ENCODE assay signal across 20 cellular contexts in genomic region chr20:3580412-3580811, GRCh38.
DNase-seq lines count a peak whose midpoint lies in the region; ATAC-seq and TF ChIP-seq lines count a peak whose summit lies in the region.
"Had no signal": no experiment of that assay in that cellular context is flagged by ENCODE, and none has a peak within 500 bp of the region (broad histone marks: within the 10 kb centered on the region; RNA-seq: fewer than 3 reads in every experiment).

No MANE protein-coding gene starts in this region.

- no peaks in the 10 kb centered on the region for H3K9me3 Mint-ChIP-seq in osteocyte (ENCODE audit: unreplicated experiment)
- H3K9me3 Mint-ChIP-seq in activated CD8-positive, alpha-beta T cell treated with anti-CD3 and anti-CD28 coated beads, Interleukin-2, amount 10 ng/mL, durations not matched to agents 7 days and 5 days (ENCODE audit: insufficient read depth): no peaks in the 10 kb centered on the region
- H3K9me3 Mint-ChIP-seq: CD4-positive, alpha-beta T cell had no signal

- TF ChIP-seq CTCF in VCaP (conservative IDR thresholded peaks at IDR 0.05): 0 out of 2 replicates have a peak, but pooled peaks have one; percentile 7
- no peak for TF ChIP-seq CTCF in osteocyte (IDR thresholded peaks at IDR 0.05)

- H3K27ac Mint-ChIP-seq in osteocyte (ENCODE audit: unreplicated experiment): peak overlapping the region; percentile 63
- no peak overlapping the region for H3K27ac Mint-ChIP-seq in activated CD8-positive, alpha-beta T cell treated with anti-CD3 and anti-CD28 coated beads, Interleukin-2, amount 10 ng/mL, durations not matched to agents 7 days and 5 days
- H3K27ac Mint-ChIP-seq: CD4-positive, alpha-beta T cell had no signal

- H3K4me3 Mint-ChIP-seq in osteocyte (ENCODE audit: unreplicated experiment): no peak overlapping the region
- H3K4me3 Mint-ChIP-seq in activated CD8-positive, alpha-beta T cell treated with anti-CD3 and anti-CD28 coated beads, Interleukin-2, amount 10 ng/mL, durations not matched to agents 7 days and 5 days: no peak overlapping the region
- H3K4me3 Mint-ChIP-seq: CD4-positive, alpha-beta T cell had no signal

- POLR2A ChIA-PET in activated CD8-positive, alpha-beta T cell treated with anti-CD3 and anti-CD28 coated beads, Interleukin-2, amount 10 ng/mL, durations not matched to agents 7 days and 5 days (lab: Charles Lee): no interaction called here

- H3K4me1 Mint-ChIP-seq in osteocyte (ENCODE audit: unreplicated experiment): peaks cover 18% of the 10 kb centered on the region
- no peaks in the 10 kb centered on the region for H3K4me1 Mint-ChIP-seq in activated CD8-positive, alpha-beta T cell treated with anti-CD3 and anti-CD28 coated beads, Interleukin-2, amount 10 ng/mL, durations not matched to agents 7 days and 5 days (ENCODE audit: low read depth)

- CTCF ChIA-PET in activated CD8-positive, alpha-beta T cell treated with anti-CD3 and anti-CD28 coated beads, Interleukin-2, amount 10 ng/mL, durations not matched to agents 7 days and 5 days (lab: Charles Lee): no interaction called here

- no peaks in the 10 kb centered on the region for H3K27me3 Mint-ChIP-seq in osteocyte (ENCODE audit: unreplicated experiment)
- H3K27me3 Mint-ChIP-seq in activated CD8-positive, alpha-beta T cell treated with anti-CD3 and anti-CD28 coated beads, Interleukin-2, amount 10 ng/mL, durations not matched to agents 7 days and 5 days (ENCODE audit: low read depth): no peaks in the 10 kb centered on the region
- H3K27me3 Mint-ChIP-seq: CD4-positive, alpha-beta T cell had no signal

- no peak for ATAC-seq in activated CD8-positive, alpha-beta T cell treated with anti-CD3 and anti-CD28 coated beads, Interleukin-2, amount 10 ng/mL, durations not matched to agents 7 days and 5 days

- peak; percentile 4 for DNase-seq in NCI-H82 (lab: John Stamatoyannopoulos, UW)
- DNase-seq in NCI-H82 treated with DMSO at 0.1 percent for 48 hours (lab: John Stamatoyannopoulos, UW; ENCODE audit: unreplicated experiment): no peak
- peak; percentile 17 for DNase-seq in iPS DF 19.7 (ENCODE audit: low read depth, low spot score)
- DNase-seq in osteocyte (ENCODE audit: extremely low spot score, unreplicated experiment): no peak
- no peak for DNase-seq in germinal center (ENCODE audit: low spot score)
- no peak for DNase-seq in stimulated activated CD4-positive, alpha-beta T cell treated with anti-CD3 and anti-CD28 coated beads, Interleukin-15, amount 100 ng/mL, for 24 hours
- DNase-seq in activated CD8-positive, alpha-beta T cell treated with anti-CD3 and anti-CD28 coated beads, Interleukin-2, amount 10 ng/mL, durations not matched to agents 7 days and 5 days: no peak
- DNase-seq: BE2C; CD4-positive, alpha-beta T cell; DMS53; NCI-H1105; NCI-H1694 treated with DMSO at 0.1 percent for 48 hours; NCI-H2107; NCI-H2227 treated with DMSO at 0.1 percent for 48 hours; NCI-H526; NK-92 treated with Interleukin-12 subunit alpha and Interleukin-12 subunit beta, amount 100 ng/mL, for 24 hours; SJCRH30 had no signal

- H3K36me3 Mint-ChIP-seq in osteocyte (ENCODE audit: unreplicated experiment): peaks cover 65% of the 10 kb centered on the region
- H3K36me3 Mint-ChIP-seq in activated CD8-positive, alpha-beta T cell treated with anti-CD3 and anti-CD28 coated beads, Interleukin-2, amount 10 ng/mL, durations not matched to agents 7 days and 5 days (ENCODE audit: low read depth): peaks cover 14% of the 10 kb centered on the region

- H3K27ac ChIP-seq in VCaP: no peak overlapping the region
- H3K27ac ChIP-seq: 22Rv1, KMS-11, SJCRH30 had no signal

Comparison
In these comparisons a context has a peak if more than half of its experiments do, and no peak if none do; other contexts are left out.
1. DNase-seq: peak in NCI-H82 (single experiment) and iPS DF 19.7 (single experiment); none in NCI-H82 treated with DMSO at 0.1 percent for 48 hours (single experiment), osteocyte (single experiment), germinal center (single experiment), stimulated activated CD4-positive, alpha-beta T cell treated with anti-CD3 and anti-CD28 coated beads, Interleukin-15, amount 100 ng/mL, for 24 hours (single experiment) and activated CD8-positive, alpha-beta T cell treated with anti-CD3 and anti-CD28 coated beads, Interleukin-2, amount 10 ng/mL, durations not matched to agents 7 days and 5 days (single experiment).